ENCODE assay signal across 13 cellular contexts in genomic region chr14:21307641-21308040, GRCh38. TPM values are rescaled to one million over a fixed set of nuclear protein-coding genes. Genes with fewer than 3 reads are reported as not detected.
A peak's percentile ranks its signal among the peaks of the same experiment; 100 is the strongest.
DNase-seq lines count a peak whose midpoint lies in the region; ATAC-seq and TF ChIP-seq lines count a peak whose summit lies in the region.
"Had no signal": no experiment of that assay in that cellular context is flagged by ENCODE, and none has a peak within 500 bp of the region (broad histone marks: within the 10 kb centered on the region; RNA-seq: fewer than 3 reads in every experiment).

No MANE protein-coding gene starts in this region.

- H3K9ac ChIP-seq in HUES64 (ENCODE audit: low read depth, low read length), result peak overlapping the region; percentile 94

- H3K4me3 Mint-ChIP-seq in CD4-positive, alpha-beta memory T cell, result peak overlapping the region in 3 of 8 donors; percentile 82 to 90 (median 89)
- H3K4me3 Mint-ChIP-seq in MCF 10A (ENCODE audit: unreplicated experiment), result peak overlapping the region; percentile 78
- H3K4me3 Mint-ChIP-seq in naive thymus-derived CD8-positive, alpha-beta T cell, result peak overlapping the region in 5 of 10 donors; percentile 17 to 87 (median 85)

- H3K9me3 ChIP-seq in CD4-positive, alpha-beta memory T cell (ENCODE audit: control insufficient read depth in 1 of 2, low read length in 2 of 2), result no peaks in the 10 kb centered on the region
- no peaks in the 10 kb centered on the region for H3K9me3 ChIP-seq in HUES64 (ENCODE audit: insufficient read depth, low read depth, low read length)

- no peaks in the 10 kb centered on the region for H3K36me3 Mint-ChIP-seq in CD4-positive, alpha-beta memory T cell
- no peaks in the 10 kb centered on the region for H3K36me3 Mint-ChIP-seq in MCF 10A (ENCODE audit: insufficient read depth, unreplicated experiment)
- no peaks in the 10 kb centered on the region for H3K36me3 Mint-ChIP-seq in naive thymus-derived CD8-positive, alpha-beta T cell

- peak overlapping the region in 6 of 7 donors; percentile 0 to 96 (median 86) for H3K27ac Mint-ChIP-seq in CD4-positive, alpha-beta memory T cell
- H3K27ac Mint-ChIP-seq in MCF 10A (ENCODE audit: low read depth, unreplicated experiment), result no peak overlapping the region
- peak overlapping the region in 6 of 10 donors; percentile 3 to 94 (median 84) for H3K27ac Mint-ChIP-seq in naive thymus-derived CD8-positive, alpha-beta T cell

- no peaks in the 10 kb centered on the region for H3K27me3 ChIP-seq in CD4-positive, alpha-beta memory T cell (ENCODE audit: insufficient read depth, low read length)
- H3K27me3 ChIP-seq in HUES64 (ENCODE audit: insufficient read depth, low read length), result no peaks in the 10 kb centered on the region
- H3K27me3 ChIP-seq: brain microvascular endothelial cell had no signal

- H3K4me3 ChIP-seq in CD4-positive, alpha-beta memory T cell (ENCODE audit: low read length in 2 of 2), result no peak overlapping the region
- peak overlapping the region; percentile 67 for H3K4me3 ChIP-seq in HUES64 (ENCODE audit: low read length)
- H3K4me3 ChIP-seq: SK-N-MC had no signal

- TF ChIP-seq CTCF in MCF 10A (IDR thresholded peaks at IDR 0.05; ENCODE audit: unreplicated experiment), result no peak

- intact Hi-C loops in CD4-positive, alpha-beta memory T cell (cut with micrococcal nuclease), result loop anchor here (1.0 to 2.0 kb wide), 4 partner anchors 38 to 149 kb away; partner anchors contain the start of genes CHD8, HNRNPC and SUPT16H
- intact Hi-C loops in MCF 10A (cut with micrococcal nuclease), result no loop called here

- CTCF ChIA-PET in CD4-positive, alpha-beta memory T cell (lab: Charles Lee; ENCODE audit: partially characterized antibody), result interaction anchor here (0.7 to 1.1 kb wide), 2 partner anchors 8 to 13 kb away, joined by 3 to 4 read pairs; no protein-coding TSS in a partner anchor
- CTCF ChIA-PET in MCF 10A (lab: Yijun Ruan, JAX), result interaction anchor here (0.9 to 1.2 kb wide), 5 partner anchors 9 to 74 kb away, joined by 3 to 4 read pairs (median 3); no protein-coding TSS in a partner anchor

- ATAC-seq in naive thymus-derived CD8-positive, alpha-beta T cell, result no peak
- ATAC-seq in HG02759 (IDR thresholded peaks at IDR 0.05; ENCODE audit: unreplicated experiment), result no peak

- no peak overlapping the region for H3K27ac ChIP-seq in CD4-positive, alpha-beta memory T cell (ENCODE audit: low read depth, low read length)
- peak overlapping the region; percentile 90 for H3K27ac ChIP-seq in HUES64 (ENCODE audit: low read depth, low read length)
- H3K27ac ChIP-seq: brain microvascular endothelial cell, SK-N-MC had no signal

- 90% methylated on average over 2 of the region's 3 CpGs for WGBS in HUES64

- H3K4me1 Mint-ChIP-seq in CD4-positive, alpha-beta memory T cell, result peaks cover 12 to 19% (median 17%) of the 10 kb centered on the region in 4 donors
- peaks cover 14% of the 10 kb centered on the region for H3K4me1 Mint-ChIP-seq in MCF 10A (ENCODE audit: insufficient read depth, unreplicated experiment)
- peaks cover 7 to 24% (median 19%) of the 10 kb centered on the region in 4 donors for H3K4me1 Mint-ChIP-seq in naive thymus-derived CD8-positive, alpha-beta T cell

- peaks cover 13% of the 10 kb centered on the region for H3K4me1 ChIP-seq in CD4-positive, alpha-beta memory T cell (ENCODE audit: insufficient read depth, low read length)
- H3K4me1 ChIP-seq in HUES64 (ENCODE audit: insufficient read depth, low read length), result peaks cover 21% of the 10 kb centered on the region

- DNase-seq in CD4-positive, alpha-beta memory T cell, result peak in 1 of 5 donors; percentile 14
- DNase-seq in MCF 10A (ENCODE audit: unreplicated experiment), result no peak
- peak in 1 of 10 donors; percentile 9 for DNase-seq in naive thymus-derived CD8-positive, alpha-beta T cell
- DNase-seq in NCI-H1092 treated with DMSO at 0.1 percent for 48 hours (lab: John Stamatoyannopoulos, UW), result no peak
- DNase-seq in NCI-H524 (lab: John Stamatoyannopoulos, UW), result no peak
- DNase-seq in GM19238 (ENCODE audit: insufficient read length, low spot score), result no peak
- DNase-seq: activated CD4-positive, alpha-beta T cell treated with anti-CD3 and anti-CD28 coated beads for 1 hour; brain microvascular endothelial cell; hypothalamus; NCI-H1105 treated with DMSO at 0.1 percent for 48 hours had no signal

- POLR2A ChIA-PET in CD4-positive, alpha-beta memory T cell (lab: Charles Lee; ENCODE audit: partially characterized antibody), result interaction anchor here (1.5 kb wide), 1 partner anchor 19 kb away, joined by 3 read pairs; no protein-coding TSS in a partner anchor
- POLR2A ChIA-PET in MCF 10A (lab: Yijun Ruan, JAX), result interaction anchor here (1.1 to 3.3 kb wide), 7 partner anchors 33 to 148 kb away, joined by 3 to 31 read pairs (median 4); partner anchors contain the start of gene CHD8
- POLR2A ChIA-PET in naive thymus-derived CD8-positive, alpha-beta T cell (lab: Charles Lee), result interaction anchor here (0.7 kb wide), 1 partner anchor 130 kb away, joined by 3 read pairs; no protein-coding TSS in a partner anchor

- BruUV-seq in MCF 10A (replicated peaks; lab: Mats Ljungman, UMichigan), result no TSS peak

- H3K27me3 Mint-ChIP-seq in CD4-positive, alpha-beta memory T cell, result peaks cover 2 to 3% of the 10 kb centered on the region in 2 donors
- peaks cover 10% of the 10 kb centered on the region for H3K27me3 Mint-ChIP-seq in MCF 10A (ENCODE audit: insufficient read depth, unreplicated experiment)
- H3K27me3 Mint-ChIP-seq in naive thymus-derived CD8-positive, alpha-beta T cell, result peaks cover 0 to 2% (median 0%) of the 10 kb centered on the region in 5 donors

- no peaks in the 10 kb centered on the region for H3K36me3 ChIP-seq in CD4-positive, alpha-beta memory T cell (ENCODE audit: insufficient read depth, low read length)
- H3K36me3 ChIP-seq in HUES64 (ENCODE audit: insufficient read depth, low read length), result no peaks in the 10 kb centered on the region
- H3K36me3 ChIP-seq: brain microvascular endothelial cell had no signal

- peaks cover 0 to 2% (median 0%) of the 10 kb centered on the region in 8 donors for H3K9me3 Mint-ChIP-seq in CD4-positive, alpha-beta memory T cell
- H3K9me3 Mint-ChIP-seq in MCF 10A (ENCODE audit: unreplicated experiment), result no peaks in the 10 kb centered on the region
- no peaks in the 10 kb centered on the region for H3K9me3 Mint-ChIP-seq in naive thymus-derived CD8-positive, alpha-beta T cell

RNA-seq across cellular contexts. Expression of gene RPGRIP1, which starts 27.8 kb away (rescaled TPM):
- under 1 TPM in 1 of 2 experiments, not detected in 1; 0.47 TPM for total RNA-seq in CD4-positive, alpha-beta memory T cell
- not detected for polyA plus RNA-seq in CD4-positive, alpha-beta memory T cell
- polyA plus RNA-seq in HUES64 (2013, experiment 1 of 2), result 0.20 TPM
- polyA plus RNA-seq in HUES64 (2013, experiment 2 of 2), result 0.19 TPM
- not detected in 2 replicates for total RNA-seq in MCF 10A (2022)
- total RNA-seq in naive thymus-derived CD8-positive, alpha-beta T cell, result not detected
- under 1 TPM in 1 of 3 donors, not detected in 2; 0.09 TPM for polyA plus RNA-seq in naive thymus-derived CD8-positive, alpha-beta T cell

RNA-seq across cellular contexts. Expression of gene HNRNPC, which starts 38.4 kb away (rescaled TPM):
- total RNA-seq in CD4-positive, alpha-beta memory T cell, result 100 to 1,000 TPM; 538 to 539 TPM
- 1,000 to 10,000 TPM in 1 of 2 donors, 100 to 1,000 TPM in 1; 705 to 1,178 TPM for polyA plus RNA-seq in CD4-positive, alpha-beta memory T cell
- polyA plus RNA-seq in HUES64 (2013, experiment 1 of 2), result 908 TPM
- 975 TPM for polyA plus RNA-seq in HUES64 (2013, experiment 2 of 2)
- total RNA-seq in MCF 10A (2022), result 882 and 1,027 TPM in 2 replicates
- 100 to 1,000 TPM; 569 to 584 TPM for total RNA-seq in naive thymus-derived CD8-positive, alpha-beta T cell
- polyA plus RNA-seq in naive thymus-derived CD8-positive, alpha-beta T cell, result 100 to 1,000 TPM; 795 to 893 (median 875) TPM
